In genomic region chr3:140822381-140823047, GRCh38 we compare ENCODE assay signal across 21 cellular contexts.
"Had no signal": no experiment of that assay in that cellular context is flagged by ENCODE, and none has a peak within 500 bp of the region (broad histone marks: within the 10 kb centered on the region; RNA-seq: fewer than 3 reads in every experiment).

No MANE protein-coding gene starts in this region.

- H3K27ac ChIP-seq: body of pancreas, colonic mucosa, left ventricle myocardium inferior, suprapubic skin had no signal

- H3K4me1 ChIP-seq: body of pancreas, colonic mucosa, left ventricle myocardium inferior, suprapubic skin had no signal

- H3K4me3 ChIP-seq: body of pancreas, colonic mucosa, left ventricle myocardium inferior, smooth muscle cell, suprapubic skin had no signal

- ATAC-seq: activated CD8-positive, alpha-beta T cell treated with anti-CD3 and anti-CD28 coated beads, Interleukin-2, amount 10 ng/mL, durations not matched to agents 7 days and 5 days; activated naive CD4-positive, alpha-beta T cell treated with anti-CD3 and anti-CD28 coated beads, Interleukin-2, amount 50 U/mL, for 72 hours; body of pancreas; esophagus mucosa; natural killer cell treated with Interleukin-12 subunit alpha and Interleukin-12 subunit beta and Interleukin-15 and Interleukin-18, amount 100 ng/mL, for 72 hours; right cardiac atrium; stimulated activated naive CD8-positive, alpha-beta T cell treated with anti-CD3 and anti-CD28 coated beads, Interleukin-15, Interleukin-2, amounts not matched to agents 100 U/mL and 50 U/mL, for 24 hours had no signal

- H3K4me2 ChIP-seq: smooth muscle cell had no signal

- H3K27me3 ChIP-seq: body of pancreas, colonic mucosa, suprapubic skin had no signal

- H3K36me3 ChIP-seq: colonic mucosa, left ventricle myocardium inferior, suprapubic skin had no signal

- DNase-seq: activated B cell treated with CpG ODN at 0.5 μM for 24 hours; activated CD4-positive, alpha-beta T cell treated with anti-CD3 and anti-CD28 coated beads, Interleukin-2, amount 10 ng/mL, durations not matched to agents 24 days and 14 days; activated CD8-positive, alpha-beta memory T cell treated with anti-CD3 and anti-CD28 coated beads, Interleukin-2, amount 50 U/mL, for 4 hours; activated CD8-positive, alpha-beta T cell treated with anti-CD3 and anti-CD28 coated beads, Interleukin-2, amount 10 ng/mL, durations not matched to agents 7 days and 5 days; activated effector memory CD4-positive, alpha-beta T cell treated with anti-CD3 and anti-CD28 coated beads, Interleukin-2, amount 50 U/mL, for 16 hours; activated T-cell treated with anti-CD3 and anti-CD28 coated beads, Interleukin-2, amount 50 U/mL, for 48 hours; body of pancreas; caudate nucleus; colonic mucosa; hippocampal formation; left ventricle myocardium inferior; nucleus accumbens; right cardiac atrium; stimulated activated naive CD8-positive, alpha-beta T cell treated with anti-CD3 and anti-CD28 coated beads, Interleukin-15, Interleukin-2, amounts not matched to agents 100 U/mL and 50 U/mL, for 24 hours; T-helper 2 cell; trophoblast cell had no signal

- H3K9me3 ChIP-seq: body of pancreas, colonic mucosa, left ventricle myocardium inferior, suprapubic skin had no signal
